In genomic region chr10:97338041-97338440, GRCh38 we compare ENCODE assay signal across 20 cellular contexts. TPM values are rescaled to one million over a fixed set of nuclear protein-coding genes. Genes with fewer than 3 reads are reported as not detected.
DNase-seq lines count a peak whose midpoint lies in the region; ATAC-seq and TF ChIP-seq lines count a peak whose summit lies in the region.
"Had no signal": no experiment of that assay in that cellular context is flagged by ENCODE, and none has a peak within 500 bp of the region (broad histone marks: within the 10 kb centered on the region; RNA-seq: fewer than 3 reads in every experiment).

No MANE protein-coding gene starts in this region.

- peak; percentile 28 for DNase-seq in testis
- DNase-seq in upper lobe of left lung: no peak
- no peak for DNase-seq in HuH-7.5 (ENCODE audit: low spot score)
- DNase-seq: activated CD4-positive, alpha-beta T cell treated with anti-CD3 and anti-CD28 coated beads, Interleukin-2, amount 50 U/mL, for 1 hour; activated CD8-positive, alpha-beta memory T cell treated with anti-CD3 and anti-CD28 coated beads, Interleukin-2, amount 50 U/mL, for 4 hours; DMS79 treated with DMSO at 0.1 percent for 48 hours; IMR-90; MG63; NCI-H1436; SIG-M5; stimulated activated CD4-positive, alpha-beta T cell treated with anti-CD3 and anti-CD28 coated beads, Interleukin-1b, Interleukin-23, amount 100 ng/mL, for 48 hours; tibial artery had no signal

- H3K27me3 Mint-ChIP-seq in brain: peaks cover 54% of the 10 kb centered on the region
- H3K27me3 Mint-ChIP-seq: stimulated activated memory B cell treated with anti-CD40 and anti-IgM and Interleukin-4, amounts not matched to agents 10 μg/mL and 1 μg/mL and 100 μg/mL, for 72 hours had no signal

- H3K9me3 ChIP-seq in HUES6 (ENCODE audit: control insufficient read depth, insufficient read depth, low read depth, low read length): no peaks in the 10 kb centered on the region
- no peaks in the 10 kb centered on the region for H3K9me3 ChIP-seq in neural cell (ENCODE audit: low read length)
- no peaks in the 10 kb centered on the region for H3K9me3 ChIP-seq in testis
- no peaks in the 10 kb centered on the region for H3K9me3 ChIP-seq in upper lobe of left lung
- H3K9me3 ChIP-seq: body of pancreas, MG63, pancreas, tibial artery had no signal

- peaks cover 33% of the 10 kb centered on the region for H3K4me1 Mint-ChIP-seq in brain

- H3K4me2 ChIP-seq in neural cell (ENCODE audit: low read length): peak overlapping the region; percentile 36

- H3K9ac ChIP-seq in HUES6 (ENCODE audit: low read length) (peak overlapping the region; percentile 52), neural cell (ENCODE audit: low read length) (no peak overlapping the region)

- peaks cover 3% of the 10 kb centered on the region for H3F3A ChIP-seq in neural cell (ENCODE audit: insufficient read depth, low read length, poor library complexity, severe bottlenecking)

- peaks cover 24% of the 10 kb centered on the region for H3K4me1 ChIP-seq in HUES6 (ENCODE audit: control insufficient read depth, insufficient read depth, low read length)
- peaks cover 8% of the 10 kb centered on the region for H3K4me1 ChIP-seq in testis
- peaks cover 19 to 36% (median 26%) of the 10 kb centered on the region in 4 donors for H3K4me1 ChIP-seq in upper lobe of left lung

- no peak for TF ChIP-seq CTCF in brain (conservative IDR thresholded peaks at IDR 0.05)
- TF ChIP-seq CTCF in neural cell (IDR thresholded peaks at IDR 0.05; ENCODE audit: poor library complexity, severe bottlenecking): no peak
- no peak for TF ChIP-seq CTCF in testis (IDR thresholded peaks at IDR 0.05)
- TF ChIP-seq CTCF in upper lobe of left lung (IDR thresholded peaks at IDR 0.05): no peak

- H3K9me2 ChIP-seq in neural cell (ENCODE audit: insufficient read depth, low read length): no peaks in the 10 kb centered on the region

- no peak for TF ChIP-seq RAD21 in neural cell (conservative IDR thresholded peaks at IDR 0.05)

- H3K36me3 ChIP-seq in HUES6 (ENCODE audit: control insufficient read depth, insufficient read depth, low read length): no peaks in the 10 kb centered on the region
- H3K36me3 ChIP-seq in neural cell (ENCODE audit: insufficient read depth, low read length): no peaks in the 10 kb centered on the region
- H3K36me3 ChIP-seq in testis (ENCODE audit: low read depth, missing control alignments): no peaks in the 10 kb centered on the region
- no peaks in the 10 kb centered on the region for H3K36me3 ChIP-seq in upper lobe of left lung
- H3K36me3 ChIP-seq: pancreas, tibial artery had no signal

- no peaks in the 10 kb centered on the region for H3K36me3 Mint-ChIP-seq in brain
- H3K36me3 Mint-ChIP-seq: stimulated activated memory B cell treated with anti-CD40 and anti-IgM and Interleukin-4, amounts not matched to agents 10 μg/mL and 1 μg/mL and 100 μg/mL, for 72 hours had no signal

- no peak overlapping the region for H2AFZ ChIP-seq in neural cell (ENCODE audit: low read depth, low read length)

- no peaks in the 10 kb centered on the region for H4K20me1 ChIP-seq in neural cell (ENCODE audit: insufficient read depth)

- peak overlapping the region; percentile 30 for H3K4me3 ChIP-seq in HUES6 (ENCODE audit: low read depth, low read length)
- peak overlapping the region; percentile 52 for H3K4me3 ChIP-seq in neural cell (ENCODE audit: low read length)
- H3K4me3 ChIP-seq in testis: no peak overlapping the region
- no peak overlapping the region for H3K4me3 ChIP-seq in upper lobe of left lung
- H3K4me3 ChIP-seq: body of pancreas, MG63, pancreas, tibial artery had no signal

- intact Hi-C loops in testis (cut with DNase I; ENCODE audit: low total_unique reads): no loop called here

- no peaks in the 10 kb centered on the region for H3K27me3 ChIP-seq in HUES6 (ENCODE audit: control insufficient read depth, insufficient read depth, low read length)
- H3K27me3 ChIP-seq in neural cell (ENCODE audit: insufficient read depth, low read depth, low read length): peaks cover 63% of the 10 kb centered on the region
- no peaks in the 10 kb centered on the region for H3K27me3 ChIP-seq in testis
- H3K27me3 ChIP-seq in upper lobe of left lung: no peaks in the 10 kb centered on the region
- H3K27me3 ChIP-seq: body of pancreas, pancreas, tibial artery had no signal

- ATAC-seq in upper lobe of left lung (ENCODE audit: low FRiP score in 2 of 2) (no peak), HG02571 (IDR thresholded peaks at IDR 0.05; ENCODE audit: unreplicated experiment) (no peak)
- ATAC-seq: body of pancreas; pancreas; stimulated activated memory B cell treated with anti-CD40 and anti-IgM and Interleukin-4, amounts not matched to agents 10 μg/mL and 1 μg/mL and 100 μg/mL, for 72 hours had no signal

- H3K27ac Mint-ChIP-seq in brain: peak overlapping the region in 4 of 5 experiments; percentile 8 to 87 (median 30)
- H3K27ac Mint-ChIP-seq: stimulated activated memory B cell treated with anti-CD40 and anti-IgM and Interleukin-4, amounts not matched to agents 10 μg/mL and 1 μg/mL and 100 μg/mL, for 72 hours; T-helper 1 cell treated with Interleukin-12 subunit alpha and Interleukin-12 subunit beta and Interleukin-4 antibody, amounts not matched to agents 30 μg/mL and 1 μg/mL, for 36 hours had no signal

- H3K27ac ChIP-seq in HUES6 (ENCODE audit: low read depth, low read length) (peak overlapping the region; percentile 65; the same call in 1 of the 2 replicates), neural cell (ENCODE audit: low read length) (no peak overlapping the region), testis (no peak overlapping the region), upper lobe of left lung (no peak overlapping the region)

- TF ChIP-seq POLR2A in testis (IDR thresholded peaks at IDR 0.05): no peak
- TF ChIP-seq POLR2A in upper lobe of left lung (IDR thresholded peaks at IDR 0.05): no peak

- no peaks in the 10 kb centered on the region for H3K79me2 ChIP-seq in neural cell (replicated peaks; ENCODE audit: insufficient read depth, low read length)

- peak overlapping the region; percentile 74 to 87 (median 76) for H3K4me3 Mint-ChIP-seq in brain
- H3K4me3 Mint-ChIP-seq: stimulated activated memory B cell treated with anti-CD40 and anti-IgM and Interleukin-4, amounts not matched to agents 10 μg/mL and 1 μg/mL and 100 μg/mL, for 72 hours; T-helper 1 cell treated with Interleukin-12 subunit alpha and Interleukin-12 subunit beta and Interleukin-4 antibody, amounts not matched to agents 30 μg/mL and 1 μg/mL, for 36 hours had no signal

- peaks cover 0 to 4% (median 0%) of the 10 kb centered on the region in 5 experiments for H3K9me3 Mint-ChIP-seq in brain
- H3K9me3 Mint-ChIP-seq: stimulated activated memory B cell treated with anti-CD40 and anti-IgM and Interleukin-4, amounts not matched to agents 10 μg/mL and 1 μg/mL and 100 μg/mL, for 72 hours; T-helper 1 cell treated with Interleukin-12 subunit alpha and Interleukin-12 subunit beta and Interleukin-4 antibody, amounts not matched to agents 30 μg/mL and 1 μg/mL, for 36 hours had no signal

- no peak for TF ChIP-seq EP300 in neural cell (conservative IDR thresholded peaks at IDR 0.05; ENCODE audit: poor library complexity, severe bottlenecking)
- no peak for TF ChIP-seq EP300 in upper lobe of left lung (IDR thresholded peaks at IDR 0.05)

- WGBS in testis, 2 donors: 39 to 54% methylated on average over 5 of the region's 5 CpGs
- 47 to 56% methylated on average over 5 of the region's 5 CpGs for whole genome bisulfite sequencing in upper lobe of left lung, 2 donors

TF ChIP-seq in neural cell, 6 proteins besides CTCF, POLR2A, EP300 and RAD21 (continues in another document):
- TF ChIP-seq SMC3 (conservative IDR thresholded peaks at IDR 0.05; ENCODE audit: poor library complexity): no peak
- no peak for TF ChIP-seq EZH2 (IDR thresholded peaks at IDR 0.05; ENCODE audit: borderline replicate concordance, insufficient read depth, low read length, poor library complexity, severe bottlenecking)
- no peak for TF ChIP-seq MXI1 (conservative IDR thresholded peaks at IDR 0.05; ENCODE audit: poor library complexity, severe bottlenecking)
- no peak for TF ChIP-seq TAF1 (IDR thresholded peaks at IDR 0.05; ENCODE audit: low read depth)
- no peak for TF ChIP-seq POLR2AphosphoS5 (IDR thresholded peaks at IDR 0.05)

RNA-seq across cellular contexts. Expression of gene FRAT2, which starts 3.5 kb away (rescaled TPM):
- polyA plus RNA-seq in brain (ENCODE audit: insufficient read depth, low read depth, low replicate concordance) (12.3 TPM), neural cell (13.9 and 18.5 TPM in 2 replicates), testis (ENCODE audit: insufficient read depth, low read depth, low replicate concordance) (18.8 TPM)
- polyA minus RNA-seq in neural cell: 22.9 and 26.1 TPM in 2 replicates
- total RNA-seq in testis (10 to 100 TPM; 35.7 to 37.0 TPM), upper lobe of left lung (10 to 100 TPM; 19.0 to 33.3 (median 29.5) TPM)

RNA-seq across cellular contexts. Expression of gene FRAT1, which starts 19.0 kb away (rescaled TPM):
- polyA plus RNA-seq in brain (ENCODE audit: insufficient read depth, low read depth, low replicate concordance): 5.0 TPM
- polyA plus RNA-seq in neural cell: 10.8 and 12.1 TPM in 2 replicates
- 19.0 and 24.8 TPM in 2 replicates for polyA minus RNA-seq in neural cell
- 10 to 100 TPM; 22.1 to 29.9 TPM for total RNA-seq in testis
- polyA plus RNA-seq in testis (ENCODE audit: insufficient read depth, low read depth, low replicate concordance): 9.7 TPM
- 10 to 100 TPM in 5 of 6 donors, 1 to 10 TPM in 1; 8.9 to 20.2 (median 15.4) TPM for total RNA-seq in upper lobe of left lung

RNA-seq across cellular contexts. Expression of gene ARHGAP19, which starts 45.6 kb away (rescaled TPM):
- 7.6 TPM for polyA plus RNA-seq in brain (ENCODE audit: insufficient read depth, low read depth, low replicate concordance)
- 5.2 and 8.3 TPM in 2 replicates for polyA plus RNA-seq in neural cell
- polyA minus RNA-seq in neural cell: 8.3 and 8.9 TPM in 2 replicates
- 10 to 100 TPM; 50.0 to 54.6 TPM for total RNA-seq in testis
- polyA plus RNA-seq in testis (ENCODE audit: insufficient read depth, low read depth, low replicate concordance): 40.5 TPM
- total RNA-seq in upper lobe of left lung: 10 to 100 TPM in 3 of 6 donors, 1 to 10 TPM in 3; 3.8 to 19.9 (median 10.9) TPM

Comparison
In these comparisons a context has a peak if more than half of its experiments do, and no peak if none do; other contexts are left out.
1. H3K4me3 ChIP-seq: peak in HUES6 (single experiment) and neural cell (single experiment); none in testis (0 of 2) and upper lobe of left lung (0 of 4).